ENCODE assay signal across 8 cellular contexts in genomic region chr12:130838951-130839769, GRCh38. TPM values are rescaled to one million over a fixed set of nuclear protein-coding genes. Genes with fewer than 3 reads are reported as not detected.
A peak's percentile ranks its signal among the peaks of the same experiment; 100 is the strongest.
DNase-seq lines count a peak whose midpoint lies in the region; ATAC-seq and TF ChIP-seq lines count a peak whose summit lies in the region.

TSS of gene STX2 (minus strand) at chr12:130839250. CDS start at chr12:130839099, 151 bp downstream.

- H3K4me1 ChIP-seq in DOHH2 (ENCODE audit: control insufficient read depth, low read length): peaks cover 43% of the 10 kb centered on the region
- peaks cover 0 to 13% (median 4%) of the 10 kb centered on the region in 4 donors for H3K4me1 ChIP-seq in Peyer's patch

- no peaks in the 10 kb centered on the region for H3K27me3 Mint-ChIP-seq in natural killer cell (ENCODE audit: low read depth in 2 of 2)

- H3K9me3 Mint-ChIP-seq in natural killer cell: no peaks in the 10 kb centered on the region

- H3K4me3 Mint-ChIP-seq in natural killer cell: peak within 1 kb of the TSS; percentile 84

- intact Hi-C loops in natural killer cell (cut with micrococcal nuclease): loop anchor here (2.0 kb wide), 1 partner anchor 32 kb away; no protein-coding TSS in a partner anchor

- H3K27me3 ChIP-seq in DOHH2 (ENCODE audit: control insufficient read depth, low read length) (no peaks in the 10 kb centered on the region), Peyer's patch (no peaks in the 10 kb centered on the region)

- peaks cover 36% of the 10 kb centered on the region for H3K79me2 ChIP-seq in DOHH2 (ENCODE audit: control insufficient read depth, low read length)

- H3K36me3 ChIP-seq in DOHH2 (ENCODE audit: control insufficient read depth, low read length): no peaks in the 10 kb centered on the region; the same call in 1 of the 2 replicates
- no peaks in the 10 kb centered on the region for H3K36me3 ChIP-seq in Peyer's patch

- H3K27ac ChIP-seq in DOHH2 (ENCODE audit: low read depth, low read length): peak within 1 kb of the TSS; percentile 16
- H3K27ac ChIP-seq in Peyer's patch: peak within 1 kb of the TSS; percentile 53 to 78 (median 68)

- H4K20me1 ChIP-seq in DOHH2 (ENCODE audit: control insufficient read depth, insufficient read depth, low read depth, low read length): 0 out of 2 replicates have a peak, but pooled peaks cover 3% of the 10 kb centered on the region

- peak within 1 kb of the TSS; percentile 95 for H3K4me2 ChIP-seq in DOHH2 (ENCODE audit: low read length)

- no peaks in the 10 kb centered on the region for H3F3A ChIP-seq in DOHH2 (ENCODE audit: control insufficient read depth, insufficient read depth)

- peaks cover 7 to 16% of the 10 kb centered on the region in 2 donors for H3K4me1 Mint-ChIP-seq in natural killer cell

- H3K4me3 ChIP-seq in DOHH2 (ENCODE audit: low read length): peak within 1 kb of the TSS; percentile 81
- H3K4me3 ChIP-seq in Peyer's patch: peak within 1 kb of the TSS; percentile 80 to 97 (median 90)
- H3K4me3 ChIP-seq in fibroblast of mammary gland (ENCODE audit: control insufficient read depth, low read depth, low read length): peak within 1 kb of the TSS; percentile 86

- H3K9me3 ChIP-seq in DOHH2 (ENCODE audit: control insufficient read depth, insufficient read depth, low read length): no peaks in the 10 kb centered on the region
- no peaks in the 10 kb centered on the region for H3K9me3 ChIP-seq in Peyer's patch

- H3K9me2 ChIP-seq in DOHH2 (replicated peaks; ENCODE audit: control insufficient read depth, low read length): no peaks in the 10 kb centered on the region

- H3K27ac Mint-ChIP-seq in natural killer cell: peak within 1 kb of the TSS in 1 of 2 donors; percentile 72

- no peak for TF ChIP-seq POLR2A in Peyer's patch (IDR thresholded peaks at IDR 0.05)

- in situ Hi-C loops in KBM-7 (cut with MboI; ENCODE audit: low pct_unique_long_range_greater_than_20kb, low sequenced_read_pairs): no loop called here

- DNase-seq in KBM-7: peak; percentile 88
- peak; percentile 81 to 93 (median 92) for DNase-seq in Peyer's patch
- DNase-seq in activated T-helper 1 cell treated with anti-CD3 and anti-CD28 coated beads, Interleukin-2, amount 50 U/mL, for 16 hours (ENCODE audit: low read depth in 1 of 2, low spot score in 1 of 2): peak; percentile 82 to 89
- DNase-seq in fibroblast of mammary gland (ENCODE audit: low read depth): peak; percentile 75
- DNase-seq in natural killer cell: peak; percentile 81
- DNase-seq in stimulated activated naive CD4-positive, alpha-beta T cell (lab: John Stamatoyannopoulos, UW): peak; percentile 87 to 94 (median 90)

- H3K36me3 Mint-ChIP-seq in natural killer cell: no peaks in the 10 kb centered on the region

- ATAC-seq in GM21717 (IDR thresholded peaks at IDR 0.05; ENCODE audit: unreplicated experiment): peak; percentile 80
- peak; percentile 97 for ATAC-seq in natural killer cell

- TF ChIP-seq CTCF in DOHH2 (IDR thresholded peaks at IDR 0.05; ENCODE audit: low read depth, low read length, poor library complexity, severe bottlenecking): peak; percentile 55
- TF ChIP-seq CTCF in Peyer's patch (IDR thresholded peaks at IDR 0.05): peak in 3 of 6 experiments; percentile 16 to 27 (median 18)
- TF ChIP-seq CTCF in fibroblast of mammary gland (conservative IDR thresholded peaks at IDR 0.05; ENCODE audit: control insufficient read depth, insufficient read depth, low read depth, low read length): peak; percentile 31
- no peak for TF ChIP-seq CTCF in natural killer cell (IDR thresholded peaks at IDR 0.05)

RNA-seq across cellular contexts. Expression of gene STX2, which starts in this region (rescaled TPM):
- total RNA-seq in Peyer's patch (100 to 1,000 TPM in 1 of 4 donors, 1 to 10 TPM in 3; 5.3 to 115 (median 9.0) TPM), natural killer cell (10 to 100 TPM in 2 of 3 donors, 1 to 10 TPM in 1; 7.9 to 14.4 (median 14.1) TPM)

Comparison
In these comparisons a context has a peak if more than half of its experiments do, and no peak if none do; other contexts are left out.
1. Peak in every context shown above with its lines: DNase-seq, ATAC-seq, H3K4me3 ChIP-seq and H3K27ac ChIP-seq.